In the genomic region with DNA sequence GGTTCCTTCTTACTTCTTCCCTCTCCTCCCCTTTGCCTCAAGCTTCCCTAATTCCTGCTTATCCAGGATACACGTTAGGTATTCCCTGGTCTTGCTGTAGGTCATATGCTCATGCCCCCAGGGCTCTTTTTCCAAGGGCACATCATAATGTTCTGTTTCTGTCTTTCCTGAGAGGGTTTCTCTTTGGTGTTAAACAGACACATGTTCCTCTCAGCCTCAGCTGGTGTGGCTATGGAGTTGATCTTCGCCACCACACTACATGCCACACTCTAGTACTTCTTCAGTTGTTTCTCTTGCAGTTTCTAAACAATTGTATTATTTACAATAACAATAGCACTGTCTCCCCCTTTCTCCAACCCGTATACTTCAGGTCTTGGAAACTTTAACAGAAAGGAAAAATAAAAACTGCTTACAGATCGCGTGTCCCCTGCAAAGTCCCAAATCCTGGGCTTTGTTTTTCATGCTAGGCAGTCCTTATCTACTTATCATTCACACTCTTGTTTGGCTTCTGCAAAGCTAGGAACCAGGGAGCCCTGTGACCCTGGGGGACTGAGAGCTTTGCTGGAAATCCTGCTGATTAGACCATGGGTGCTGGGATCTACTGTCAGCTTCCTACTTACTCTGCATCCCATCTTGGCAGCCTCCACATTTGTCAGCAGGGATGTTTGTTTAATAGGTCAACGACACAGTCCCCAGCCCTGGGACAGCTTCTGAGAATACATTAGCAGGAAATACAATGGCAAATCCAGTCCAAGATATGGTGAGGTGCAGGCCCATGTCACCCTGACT, we compare ENCODE assay signal across 16 cellular contexts.
A peak's percentile ranks its signal among the peaks of the same experiment; 100 is the strongest.
DNase-seq lines count a peak whose midpoint lies in the region; ATAC-seq and TF ChIP-seq lines count a peak whose summit lies in the region.
"Had no signal": no experiment of that assay in that cellular context is flagged by ENCODE, and none has a peak within 500 bp of the region (broad histone marks: within the 10 kb centered on the region; RNA-seq: fewer than 3 reads in every experiment).

No MANE protein-coding gene starts in this region.

- no peak for ATAC-seq in natural killer cell treated with Interleukin-12 subunit alpha and Interleukin-12 subunit beta and Interleukin-15 and Interleukin-18, amount 100 ng/mL, for 72 hours
- ATAC-seq in HG03565 (IDR thresholded peaks at IDR 0.05; ENCODE audit: unreplicated experiment) = no peak
- ATAC-seq: GM12878 had no signal

- peak overlapping the region; percentile 73 to 95 (median 88) for H3K27ac Mint-ChIP-seq in immature natural killer cell
- peak overlapping the region; percentile 7 to 10 for H3K27ac Mint-ChIP-seq in natural killer cell treated with Interleukin-12 subunit alpha and Interleukin-12 subunit beta and Interleukin-15 and Interleukin-18, amount 100 ng/mL, for 72 hours
- no peak overlapping the region for H3K27ac Mint-ChIP-seq in mesothelial cell of epicardium
- H3K27ac Mint-ChIP-seq in activated T-helper 1 cell treated with anti-CD3 and anti-CD28 coated beads, Interleukin-12 subunit alpha, Interleukin-12 subunit beta, Interleukin-2, Interleukin-4 antibody, amounts not matched to agents 30 ng/mL and 10 ng/mL and 1 ng/mL, durations not matched to agents 14 hours and 24 hours and 36 hours = no peak overlapping the region

- H3K9me3 Mint-ChIP-seq in immature natural killer cell = no peaks in the 10 kb centered on the region
- no peaks in the 10 kb centered on the region for H3K9me3 Mint-ChIP-seq in natural killer cell treated with Interleukin-12 subunit alpha and Interleukin-12 subunit beta and Interleukin-15 and Interleukin-18, amount 100 ng/mL, for 72 hours
- H3K9me3 Mint-ChIP-seq in mesothelial cell of epicardium = no peaks in the 10 kb centered on the region
- H3K9me3 Mint-ChIP-seq in activated T-helper 1 cell treated with anti-CD3 and anti-CD28 coated beads, Interleukin-12 subunit alpha, Interleukin-12 subunit beta, Interleukin-2, Interleukin-4 antibody, amounts not matched to agents 30 ng/mL and 10 ng/mL and 1 ng/mL, durations not matched to agents 14 hours and 24 hours and 36 hours = no peaks in the 10 kb centered on the region

- intact Hi-C loops in activated T-helper 1 cell treated with anti-CD3 and anti-CD28 coated beads, Interleukin-12 subunit alpha, Interleukin-12 subunit beta, Interleukin-2, Interleukin-4 antibody, amounts not matched to agents 30 ng/mL and 10 ng/mL and 1 ng/mL, durations not matched to agents 14 hours and 24 hours and 36 hours (cut with micrococcal nuclease) = no loop called here

- H3K4me1 Mint-ChIP-seq in immature natural killer cell (peaks cover 44 to 57% of the 10 kb centered on the region in 2 donors), mesothelial cell of epicardium (peaks cover 14% of the 10 kb centered on the region)
- H3K4me1 Mint-ChIP-seq in natural killer cell treated with Interleukin-12 subunit alpha and Interleukin-12 subunit beta and Interleukin-15 and Interleukin-18, amount 100 ng/mL, for 72 hours (ENCODE audit: low read depth in 2 of 2) = peaks cover 37 to 48% of the 10 kb centered on the region in 2 donors
- no peaks in the 10 kb centered on the region for H3K4me1 Mint-ChIP-seq in activated T-helper 1 cell treated with anti-CD3 and anti-CD28 coated beads, Interleukin-12 subunit alpha, Interleukin-12 subunit beta, Interleukin-2, Interleukin-4 antibody, amounts not matched to agents 30 ng/mL and 10 ng/mL and 1 ng/mL, durations not matched to agents 14 hours and 24 hours and 36 hours (ENCODE audit: low read depth)

- H3K27me3 Mint-ChIP-seq in immature natural killer cell (ENCODE audit: low read depth in 3 of 3) = peaks cover 2 to 7% (median 3%) of the 10 kb centered on the region in 3 donors
- H3K27me3 Mint-ChIP-seq in natural killer cell treated with Interleukin-12 subunit alpha and Interleukin-12 subunit beta and Interleukin-15 and Interleukin-18, amount 100 ng/mL, for 72 hours = peaks cover 0 to 8% of the 10 kb centered on the region in 2 donors
- peaks cover 11% of the 10 kb centered on the region for H3K27me3 Mint-ChIP-seq in mesothelial cell of epicardium (ENCODE audit: low read depth)
- peaks cover 2% of the 10 kb centered on the region for H3K27me3 Mint-ChIP-seq in activated T-helper 1 cell treated with anti-CD3 and anti-CD28 coated beads, Interleukin-12 subunit alpha, Interleukin-12 subunit beta, Interleukin-2, Interleukin-4 antibody, amounts not matched to agents 30 ng/mL and 10 ng/mL and 1 ng/mL, durations not matched to agents 14 hours and 24 hours and 36 hours (ENCODE audit: insufficient read depth)

- H3K4me3 Mint-ChIP-seq in immature natural killer cell (peak overlapping the region in 4 of 5 donors; percentile 41 to 83 (median 65)), mesothelial cell of epicardium (no peak overlapping the region)
- H3K4me3 Mint-ChIP-seq in natural killer cell treated with Interleukin-12 subunit alpha and Interleukin-12 subunit beta and Interleukin-15 and Interleukin-18, amount 100 ng/mL, for 72 hours = no peak overlapping the region
- H3K4me3 Mint-ChIP-seq in activated T-helper 1 cell treated with anti-CD3 and anti-CD28 coated beads, Interleukin-12 subunit alpha, Interleukin-12 subunit beta, Interleukin-2, Interleukin-4 antibody, amounts not matched to agents 30 ng/mL and 10 ng/mL and 1 ng/mL, durations not matched to agents 14 hours and 24 hours and 36 hours = no peak overlapping the region

- H3K36me3 Mint-ChIP-seq in immature natural killer cell (peaks cover 0 to 4% (median 0%) of the 10 kb centered on the region in 3 donors), mesothelial cell of epicardium (no peaks in the 10 kb centered on the region)
- H3K36me3 Mint-ChIP-seq in natural killer cell treated with Interleukin-12 subunit alpha and Interleukin-12 subunit beta and Interleukin-15 and Interleukin-18, amount 100 ng/mL, for 72 hours = peaks cover 6% of the 10 kb centered on the region
- no peaks in the 10 kb centered on the region for H3K36me3 Mint-ChIP-seq in activated T-helper 1 cell treated with anti-CD3 and anti-CD28 coated beads, Interleukin-12 subunit alpha, Interleukin-12 subunit beta, Interleukin-2, Interleukin-4 antibody, amounts not matched to agents 30 ng/mL and 10 ng/mL and 1 ng/mL, durations not matched to agents 14 hours and 24 hours and 36 hours (ENCODE audit: low read depth)

- no peak for TF ChIP-seq CTCF in mesothelial cell of epicardium (IDR thresholded peaks at IDR 0.05; ENCODE audit: unreplicated experiment)

- DNase-seq in NCI-H146 (lab: John Stamatoyannopoulos, UW) (peak; percentile 6), NCI-H146 treated with DMSO at 0.1 percent for 48 hours (lab: John Stamatoyannopoulos, UW; ENCODE audit: unreplicated experiment) (no peak), RPMI7951 (ENCODE audit: low read depth) (peak; percentile 12), immature natural killer cell (no peak), mesothelial cell of epicardium (ENCODE audit: low spot score in 2 of 2, unreplicated experiment in 2 of 2) (no peak)
- DNase-seq in natural killer cell treated with Interleukin-12 subunit alpha and Interleukin-12 subunit beta and Interleukin-15 and Interleukin-18, amount 100 ng/mL, for 72 hours (ENCODE audit: low spot score) = no peak
- no peak for DNase-seq in activated T-helper 1 cell treated with anti-CD3 and anti-CD28 coated beads, Interleukin-12 subunit alpha, Interleukin-12 subunit beta, Interleukin-2, Interleukin-4 antibody, amounts not matched to agents 30 ng/mL and 10 ng/mL and 1 ng/mL, durations not matched to agents 14 hours and 24 hours and 36 hours (ENCODE audit: low spot score)
- DNase-seq: 8988T, C1 segment of cervical spinal cord, KG1, NCI-H1092, NCI-H187, NCI-H446, SIG-M5 had no signal

Comparison
In these comparisons a context has a peak if more than half of its experiments do, and no peak if none do; other contexts are left out.
1. DNase-seq: peak in NCI-H146 (single experiment) and RPMI7951 (single experiment); none in NCI-H146 treated with DMSO at 0.1 percent for 48 hours (single experiment), immature natural killer cell (0 of 3), natural killer cell treated with Interleukin-12 subunit alpha and Interleukin-12 subunit beta and Interleukin-15 and Interleukin-18, amount 100 ng/mL, for 72 hours (single experiment), mesothelial cell of epicardium (0 of 2) and activated T-helper 1 cell treated with anti-CD3 and anti-CD28 coated beads, Interleukin-12 subunit alpha, Interleukin-12 subunit beta, Interleukin-2, Interleukin-4 antibody, amounts not matched to agents 30 ng/mL and 10 ng/mL and 1 ng/mL, durations not matched to agents 14 hours and 24 hours and 36 hours (single experiment).
2. H3K27ac Mint-ChIP-seq: peak in immature natural killer cell (6 of 6) and natural killer cell treated with Interleukin-12 subunit alpha and Interleukin-12 subunit beta and Interleukin-15 and Interleukin-18, amount 100 ng/mL, for 72 hours (2 of 2); none in mesothelial cell of epicardium (single experiment) and activated T-helper 1 cell treated with anti-CD3 and anti-CD28 coated beads, Interleukin-12 subunit alpha, Interleukin-12 subunit beta, Interleukin-2, Interleukin-4 antibody, amounts not matched to agents 30 ng/mL and 10 ng/mL and 1 ng/mL, durations not matched to agents 14 hours and 24 hours and 36 hours (single experiment).
3. H3K4me3 Mint-ChIP-seq: peak in immature natural killer cell (4 of 5); none in natural killer cell treated with Interleukin-12 subunit alpha and Interleukin-12 subunit beta and Interleukin-15 and Interleukin-18, amount 100 ng/mL, for 72 hours (single experiment), mesothelial cell of epicardium (single experiment) and activated T-helper 1 cell treated with anti-CD3 and anti-CD28 coated beads, Interleukin-12 subunit alpha, Interleukin-12 subunit beta, Interleukin-2, Interleukin-4 antibody, amounts not matched to agents 30 ng/mL and 10 ng/mL and 1 ng/mL, durations not matched to agents 14 hours and 24 hours and 36 hours (single experiment).